Comparison of ENCODE assay signal across 9 cellular contexts in genomic region chr5:54419573-54420423, GRCh38. TPM values are rescaled to one million over a fixed set of nuclear protein-coding genes. Genes with fewer than 3 reads are reported as not detected.
A peak's percentile ranks its signal among the peaks of the same experiment; 100 is the strongest.
DNase-seq lines count a peak whose midpoint lies in the region; ATAC-seq and TF ChIP-seq lines count a peak whose summit lies in the region.
"Not testable (repeated sequence)": the region's sequence is repeated elsewhere in the genome, so short reads cannot be mapped to it uniquely, and the experiment has no call there.
"Had no signal": no experiment of that assay in that cellular context is flagged by ENCODE, and none has a peak within 500 bp of the region (broad histone marks: within the 10 kb centered on the region; RNA-seq: fewer than 3 reads in every experiment).

No MANE protein-coding gene starts in this region.

- DNase-seq in AG04449 (ENCODE audit: low read depth, low spot score); breast epithelium (ENCODE audit: low spot score in 2 of 2); left ventricle myocardium superior: not testable (repeated sequence)
- peak; percentile 2 for DNase-seq in NCI-H2107 treated with DMSO at 0.1 percent for 48 hours (lab: John Stamatoyannopoulos, UW; ENCODE audit: unreplicated experiment)
- peak; percentile 53 for DNase-seq in SKM-1 (lab: John Stamatoyannopoulos, UW; ENCODE audit: unreplicated experiment)
- DNase-seq in ovary: peak in 1 of 5 donors; percentile 20

- H3K9me3 ChIP-seq in breast epithelium, ovary: not testable (repeated sequence)

- H3K27me3 ChIP-seq in breast epithelium, ovary: not testable (repeated sequence)

- TF ChIP-seq CTCF in AG04449 (IDR thresholded peaks at IDR 0.05; ENCODE audit: insufficient read depth, low read length, missing control alignments) (peak; percentile 55), GM12874 (IDR thresholded peaks at IDR 0.05; ENCODE audit: insufficient read depth, low read depth, low read length) (peak; percentile 46; the same call in 1 of the 2 replicates), breast epithelium (IDR thresholded peaks at IDR 0.05) (peak; percentile 36 to 75 (median 69)), ovary (IDR thresholded peaks at IDR 0.05) (peak in 2 of 3 donors; percentile 44 to 58)

- TF ChIP-seq POLR2A in breast epithelium (IDR thresholded peaks at IDR 0.05); ovary (IDR thresholded peaks at IDR 0.05): not testable (repeated sequence)

- not testable (repeated sequence) for H3K4me1 ChIP-seq in breast epithelium; ovary (ENCODE audit: insufficient read depth)

- H3K27ac ChIP-seq in breast epithelium, ovary: not testable (repeated sequence)

- not testable (repeated sequence) for TF ChIP-seq EP300 in ovary (IDR thresholded peaks at IDR 0.05)

- CTCF ChIA-PET in AG04449 (lab: Yijun Ruan, JAX): interaction anchor here (0.6 to 5.2 kb wide), 50 partner anchors 8 to 447 kb away, joined by 3 to 62 read pairs (median 5); partner anchors contain the start of genes ARL15 and HSPB3

- H3K36me3 ChIP-seq in breast epithelium, ovary: not testable (repeated sequence)

- 36 to 39% (median 39%) methylated on average over 10 of the region's 10 CpGs for WGBS in ovary, 3 donors

- intact Hi-C loops in breast epithelium (cut with DNase I; ENCODE audit: low total_unique reads): not testable (repeated sequence)
- intact Hi-C loops in left ventricle myocardium superior (cut with micrococcal nuclease): loop anchor here (5.0 kb wide), 1 partner anchor 167 kb away; no protein-coding TSS in a partner anchor
- intact Hi-C loops in ovary (cut with DNase I): loop anchor here in 3 of 4 donors (10.0 kb wide), 3 partner anchors 105 to 185 kb away; partner anchors contain the start of gene ARL15 (in 1 of the 3)

- peak; percentile 74 for ATAC-seq in HG03159 (IDR thresholded peaks at IDR 0.05; ENCODE audit: unreplicated experiment)
- peak; percentile 77 for ATAC-seq in left ventricle myocardium superior

- POLR2A ChIA-PET in AG04449 (lab: Yijun Ruan, JAX): interaction anchor here (1.2 kb wide), 1 partner anchor 109 kb away, joined by 12 read pairs; the partner anchor contains the start of gene ARL15

- not testable (repeated sequence) for H3K4me3 ChIP-seq in AG04449 (ENCODE audit: low read depth, low read length); breast epithelium; ovary

RNA-seq across cellular contexts. Expression of gene HSPB3, which starts 35.7 kb away (rescaled TPM):
- total RNA-seq in breast epithelium (not detected), left ventricle myocardium superior (492 TPM), ovary (1 to 10 TPM in 4 of 7 donors, under 1 TPM in 1, not detected in 2; 0.58 to 3.7 (median 1.2) TPM)
- 1 to 10 TPM; 2.1 to 3.8 TPM for polyA plus RNA-seq in ovary
- total RNA-seq: activated naive CD4-positive, alpha-beta T cell treated with anti-CD3 and anti-CD28 coated beads, Interleukin-2, amount 50 U/mL, for 72 hours had no signal

Comparison
In these comparisons a context has a peak if more than half of its experiments do, and no peak if none do; other contexts are left out.
1. RNA of gene HSPB3, which starts 35.7 kb away (total RNA-seq): 492 TPM in left ventricle myocardium superior (single experiment); 0.58 to 3.7 TPM in ovary and not detected in breast epithelium; every median in the first group is over 100 times any median in the second.
2. Peak in every context shown above with its lines, with median percentiles within 50 percentile points of each other: CTCF ChIP-seq.